In genomic region chr10:82162549-82163210, GRCh38 we compare ENCODE assay signal across 21 cellular contexts.
DNase-seq lines count a peak whose midpoint lies in the region; ATAC-seq and TF ChIP-seq lines count a peak whose summit lies in the region.
"Had no signal": no experiment of that assay in that cellular context is flagged by ENCODE, and none has a peak within 500 bp of the region (broad histone marks: within the 10 kb centered on the region; RNA-seq: fewer than 3 reads in every experiment).

No MANE protein-coding gene starts in this region.

- no peaks in the 10 kb centered on the region for H3K27me3 Mint-ChIP-seq in Calu3 (ENCODE audit: unreplicated experiment)
- H3K27me3 Mint-ChIP-seq: CD4-positive, CD25-positive, alpha-beta regulatory T cell; CD8-positive, alpha-beta memory T cell had no signal

- no peaks in the 10 kb centered on the region for H3K9me3 ChIP-seq in right lobe of liver
- H3K9me3 ChIP-seq in thyroid gland, result no peaks in the 10 kb centered on the region
- no peaks in the 10 kb centered on the region for H3K9me3 ChIP-seq in upper lobe of right lung
- H3K9me3 ChIP-seq: BE2C had no signal

- peak overlapping the region; percentile 1 for H3K4me3 Mint-ChIP-seq in Calu3 (ENCODE audit: low read depth, unreplicated experiment)
- H3K4me3 Mint-ChIP-seq: CD4-positive, CD25-positive, alpha-beta regulatory T cell; CD8-positive, alpha-beta memory T cell; GM23338; HFFc6 had no signal

- H3K27ac ChIP-seq in right lobe of liver (peak overlapping the region in 1 of 3 donors; percentile 20), thyroid gland (no peak overlapping the region), upper lobe of right lung (no peak overlapping the region)
- H3K27ac ChIP-seq: HL-60 had no signal

- H3K36me3 ChIP-seq in right lobe of liver (no peaks in the 10 kb centered on the region), thyroid gland (no peaks in the 10 kb centered on the region), upper lobe of right lung (no peaks in the 10 kb centered on the region)
- H3K36me3 ChIP-seq: BE2C had no signal

- TF ChIP-seq POLR2A in right lobe of liver (IDR thresholded peaks at IDR 0.05) (no peak), thyroid gland (IDR thresholded peaks at IDR 0.05) (no peak)

- H3K4me3 ChIP-seq in right lobe of liver (no peak overlapping the region), thyroid gland (replicated peaks in 1 of 3) (no peak overlapping the region), upper lobe of right lung (no peak overlapping the region)
- H3K4me3 ChIP-seq: GM23338 had no signal

- WGBS in right lobe of liver (ENCODE audit: insufficient coverage, low coverage, low lambda C conversion rate, missing lambda C conversion rate), result 24% methylated on average over 4 of the region's 4 CpGs
- WGBS in thyroid gland, 2 donors, result 25 to 27% methylated on average over 4 of the region's 4 CpGs

- H3K27me3 ChIP-seq in right lobe of liver (no peaks in the 10 kb centered on the region), thyroid gland (no peaks in the 10 kb centered on the region), upper lobe of right lung (no peaks in the 10 kb centered on the region)
- H3K27me3 ChIP-seq: BE2C had no signal

- peaks cover 43% of the 10 kb centered on the region for H3K4me1 Mint-ChIP-seq in Calu3 (ENCODE audit: low read depth, unreplicated experiment)
- H3K4me1 Mint-ChIP-seq: CD4-positive, CD25-positive, alpha-beta regulatory T cell; CD8-positive, alpha-beta memory T cell; GM23338 had no signal

- peaks cover 3% of the 10 kb centered on the region for H3K9me3 Mint-ChIP-seq in Calu3 (ENCODE audit: low read depth, unreplicated experiment)
- H3K9me3 Mint-ChIP-seq: GM23338 had no signal

- TF ChIP-seq CTCF in Calu3 (IDR thresholded peaks at IDR 0.05; ENCODE audit: unreplicated experiment) (no peak), right lobe of liver (IDR thresholded peaks at IDR 0.05) (no peak), thyroid gland (IDR thresholded peaks at IDR 0.05) (no peak), upper lobe of right lung (IDR thresholded peaks at IDR 0.05) (no peak)

- POLR2A ChIA-PET in HEK293T (lab: Yijun Ruan, JAX), result no interaction called here

- peak overlapping the region; percentile 12 for H3K27ac Mint-ChIP-seq in Calu3 (ENCODE audit: unreplicated experiment)
- H3K27ac Mint-ChIP-seq: CD4-positive, CD25-positive, alpha-beta regulatory T cell; CD8-positive, alpha-beta memory T cell; GM23338; HFFc6 had no signal

- intact Hi-C loops in Calu3 (cut with micrococcal nuclease; ENCODE audit: unreplicated experiment), result loop anchor here (2.0 to 10.0 kb wide), 3 partner anchors 18 to 285 kb away; partner anchors contain the start of gene NRG3
- intact Hi-C loops in right lobe of liver (cut with DNase I), result no loop called here
- intact Hi-C loops in thyroid gland (cut with DNase I), result no loop called here
- intact Hi-C loops in upper lobe of right lung (cut with DNase I), result no loop called here

- peaks cover 0 to 13% (median 5%) of the 10 kb centered on the region in 4 donors for H3K4me1 ChIP-seq in right lobe of liver
- H3K4me1 ChIP-seq in thyroid gland, result peaks cover 0 to 6% of the 10 kb centered on the region in 2 donors
- no peaks in the 10 kb centered on the region for H3K4me1 ChIP-seq in upper lobe of right lung
- H3K4me1 ChIP-seq: BE2C had no signal

- no TSS peak for BruUV-seq in Calu3 (replicated peaks; lab: Mats Ljungman, UMichigan)

- DNase-seq in Calu3 (peak; percentile 31), NCI-H446 treated with DMSO at 0.1 percent for 48 hours (lab: John Stamatoyannopoulos, UW) (peak; percentile 81), right lobe of liver (peak in 1 of 3 donors; percentile 47), thyroid gland (peak; percentile 7 to 10), upper lobe of right lung (no peak), HEK293T (ENCODE audit: extremely low spot score) (no peak)
- DNase-seq: ACHN; BE2C; C1 segment of cervical spinal cord; CD4-positive, CD25-positive, alpha-beta regulatory T cell; CD8-positive, alpha-beta memory T cell; COR-L47; DMS153; DMS79; GDM1; HCEC 1CT; HFFc6; IMR-90 had no signal

- no peaks in the 10 kb centered on the region for H3K36me3 Mint-ChIP-seq in Calu3 (ENCODE audit: insufficient read depth, unreplicated experiment)
- H3K36me3 Mint-ChIP-seq: CD4-positive, CD25-positive, alpha-beta regulatory T cell; CD8-positive, alpha-beta memory T cell had no signal

- CTCF ChIA-PET in Calu3 (lab: Charles Lee), result interaction anchor here (0.9 to 1.9 kb wide), 2 partner anchors 10 to 13 kb away, joined by 3 to 11 read pairs; no protein-coding TSS in a partner anchor
- CTCF ChIA-PET in HEK293T (lab: Yijun Ruan, JAX), result no interaction called here

- ATAC-seq in right lobe of liver, result peak; percentile 67 to 90 (median 84)
- no peak for ATAC-seq in upper lobe of right lung
- ATAC-seq in GM21360 (IDR thresholded peaks at IDR 0.05; ENCODE audit: unreplicated experiment), result no peak
- ATAC-seq: GM23338 had no signal

TF ChIP-seq in HEK293T, 16 proteins besides CTCF, POLR2A, EP300 and RAD21:
- TF ChIP-seq, protein P1, sequence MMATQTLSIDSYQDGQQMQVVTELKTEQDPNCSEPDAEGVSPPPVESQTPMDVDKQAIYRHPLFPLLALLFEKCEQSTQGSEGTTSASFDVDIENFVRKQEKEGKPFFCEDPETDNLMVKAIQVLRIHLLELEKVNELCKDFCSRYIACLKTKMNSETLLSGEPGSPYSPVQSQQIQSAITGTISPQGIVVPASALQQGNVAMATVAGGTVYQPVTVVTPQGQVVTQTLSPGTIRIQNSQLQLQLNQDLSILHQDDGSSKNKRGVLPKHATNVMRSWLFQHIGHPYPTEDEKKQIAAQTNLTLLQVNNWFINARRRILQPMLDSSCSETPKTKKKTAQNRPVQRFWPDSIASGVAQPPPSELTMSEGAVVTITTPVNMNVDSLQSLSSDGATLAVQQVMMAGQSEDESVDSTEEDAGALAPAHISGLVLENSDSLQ (IDR thresholded peaks at IDR 0.05), result no peak
- no peak for TF ChIP-seq ELF4 (IDR thresholded peaks at IDR 0.05)
- TF ChIP-seq FOXA1 (IDR thresholded peaks at IDR 0.05), result no peak
- TF ChIP-seq LEF1 (IDR thresholded peaks at IDR 0.05; ENCODE audit: borderline replicate concordance), result no peak
- TF ChIP-seq ZNF384 (IDR thresholded peaks at IDR 0.05), result no peak
- no peak for TF ChIP-seq SP1 (IDR thresholded peaks at IDR 0.05)
- no peak for TF ChIP-seq CTBP1 (IDR thresholded peaks at IDR 0.05; ENCODE audit: borderline replicate concordance)
- TF ChIP-seq HDGF (IDR thresholded peaks at IDR 0.05; ENCODE audit: borderline replicate concordance), result no peak

Comparison
In these comparisons a context has a peak if more than half of its experiments do, and no peak if none do; other contexts are left out.
1. DNase-seq: peak in Calu3 (single experiment), NCI-H446 treated with DMSO at 0.1 percent for 48 hours (single experiment) and thyroid gland (2 of 2); none in upper lobe of right lung (single experiment) and HEK293T (single experiment).
2. ATAC-seq: peak in right lobe of liver (4 of 4); none in upper lobe of right lung (single experiment) and GM21360 (single experiment).